2 cellular contexts compared by ENCODE assay signal in the genomic region with DNA sequence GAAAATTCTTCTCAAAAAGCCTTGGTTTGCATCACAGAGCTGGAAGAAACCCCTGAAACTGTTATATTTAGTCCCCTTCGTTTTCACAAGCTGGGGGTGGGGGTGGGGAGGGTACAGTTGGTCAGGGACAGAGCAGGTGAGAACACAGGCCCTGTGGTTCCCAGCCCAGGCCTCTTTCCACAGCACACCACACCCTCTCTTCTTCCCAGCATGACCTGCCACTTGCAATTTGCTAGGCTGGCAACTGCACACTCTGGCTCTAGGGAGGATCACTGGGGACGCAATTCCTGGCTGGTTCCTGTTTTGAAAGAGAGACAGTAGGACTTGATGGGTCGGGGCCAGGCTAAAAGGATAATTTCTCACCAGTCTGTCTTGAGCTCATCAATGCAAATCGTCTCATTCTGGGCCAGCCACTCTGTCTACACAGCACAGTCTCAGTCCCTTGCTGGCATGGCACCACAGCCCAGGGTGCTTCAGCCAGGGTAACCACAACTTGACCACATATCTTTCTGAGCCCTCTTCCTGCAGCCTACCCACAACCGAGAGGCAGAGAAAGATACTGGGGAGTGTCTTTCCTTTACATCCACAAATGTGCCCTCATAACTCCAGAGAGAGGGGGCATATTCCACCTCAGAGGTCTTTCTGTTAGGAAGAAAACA.
TF ChIP-seq lines count a peak whose summit lies in the region.

No MANE protein-coding gene starts in this region.

TF ChIP-seq in HepG2, 621 proteins besides CTCF, POLR2A, EP300 and RAD21:
- TF ChIP-seq KLF13 (CRISPR knock-in tag; IDR thresholded peaks at IDR 0.05) (no peak), ZBTB3 (CRISPR knock-in tag; IDR thresholded peaks at IDR 0.05; ENCODE audit: borderline replicate concordance, low read depth) (no peak), DNMT1 (CRISPR knock-in tag; IDR thresholded peaks at IDR 0.05) (0 out of 2 replicates have a peak, but pooled peaks have one; percentile 39), RELA (CRISPR knock-in tag; IDR thresholded peaks at IDR 0.05) (no peak), ZNF720 (CRISPR knock-in tag; IDR thresholded peaks at IDR 0.05) (no peak)

TF ChIP-seq in SK-N-SH, 30 proteins besides CTCF, POLR2A, EP300 and RAD21:
- TF ChIP-seq, protein P1, sequence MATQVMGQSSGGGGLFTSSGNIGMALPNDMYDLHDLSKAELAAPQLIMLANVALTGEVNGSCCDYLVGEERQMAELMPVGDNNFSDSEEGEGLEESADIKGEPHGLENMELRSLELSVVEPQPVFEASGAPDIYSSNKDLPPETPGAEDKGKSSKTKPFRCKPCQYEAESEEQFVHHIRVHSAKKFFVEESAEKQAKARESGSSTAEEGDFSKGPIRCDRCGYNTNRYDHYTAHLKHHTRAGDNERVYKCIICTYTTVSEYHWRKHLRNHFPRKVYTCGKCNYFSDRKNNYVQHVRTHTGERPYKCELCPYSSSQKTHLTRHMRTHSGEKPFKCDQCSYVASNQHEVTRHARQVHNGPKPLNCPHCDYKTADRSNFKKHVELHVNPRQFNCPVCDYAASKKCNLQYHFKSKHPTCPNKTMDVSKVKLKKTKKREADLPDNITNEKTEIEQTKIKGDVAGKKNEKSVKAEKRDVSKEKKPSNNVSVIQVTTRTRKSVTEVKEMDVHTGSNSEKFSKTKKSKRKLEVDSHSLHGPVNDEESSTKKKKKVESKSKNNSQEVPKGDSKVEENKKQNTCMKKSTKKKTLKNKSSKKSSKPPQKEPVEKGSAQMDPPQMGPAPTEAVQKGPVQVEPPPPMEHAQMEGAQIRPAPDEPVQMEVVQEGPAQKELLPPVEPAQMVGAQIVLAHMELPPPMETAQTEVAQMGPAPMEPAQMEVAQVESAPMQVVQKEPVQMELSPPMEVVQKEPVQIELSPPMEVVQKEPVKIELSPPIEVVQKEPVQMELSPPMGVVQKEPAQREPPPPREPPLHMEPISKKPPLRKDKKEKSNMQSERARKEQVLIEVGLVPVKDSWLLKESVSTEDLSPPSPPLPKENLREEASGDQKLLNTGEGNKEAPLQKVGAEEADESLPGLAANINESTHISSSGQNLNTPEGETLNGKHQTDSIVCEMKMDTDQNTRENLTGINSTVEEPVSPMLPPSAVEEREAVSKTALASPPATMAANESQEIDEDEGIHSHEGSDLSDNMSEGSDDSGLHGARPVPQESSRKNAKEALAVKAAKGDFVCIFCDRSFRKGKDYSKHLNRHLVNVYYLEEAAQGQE (IDR thresholded peaks at IDR 0.05; ENCODE audit: low read depth, low read length): no peak
- TF ChIP-seq GABPA (IDR thresholded peaks at IDR 0.05; ENCODE audit: low read depth): no peak
- TF ChIP-seq IRF3 (IDR thresholded peaks at IDR 0.05; ENCODE audit: low read depth, low read length): no peak
- TF ChIP-seq EZH2phosphoT487 (IDR thresholded peaks at IDR 0.05; ENCODE audit: borderline replicate concordance, low read depth): no peak
- no peak for TF ChIP-seq MEF2A (IDR thresholded peaks at IDR 0.05; ENCODE audit: borderline replicate concordance, low read depth)
- TF ChIP-seq FOXM1 (IDR thresholded peaks at IDR 0.05; ENCODE audit: low read depth): no peak
- TF ChIP-seq POLR2AphosphoS5 (IDR thresholded peaks at IDR 0.05; ENCODE audit: low read depth, low read length): no peak
- TF ChIP-seq USF1 (IDR thresholded peaks at IDR 0.05; ENCODE audit: borderline replicate concordance, low read depth): no peak
- no peak for TF ChIP-seq MXI1 (IDR thresholded peaks at IDR 0.05; ENCODE audit: low read depth, low read length)
- no peak for TF ChIP-seq FOXJ3 (CRISPR knock-in tag; IDR thresholded peaks at IDR 0.05)
- TF ChIP-seq TCF12 (IDR thresholded peaks at IDR 0.05): no peak
TF ChIP-seq in SK-N-SH: peak in this region for 0.
